In the genomic region with DNA sequence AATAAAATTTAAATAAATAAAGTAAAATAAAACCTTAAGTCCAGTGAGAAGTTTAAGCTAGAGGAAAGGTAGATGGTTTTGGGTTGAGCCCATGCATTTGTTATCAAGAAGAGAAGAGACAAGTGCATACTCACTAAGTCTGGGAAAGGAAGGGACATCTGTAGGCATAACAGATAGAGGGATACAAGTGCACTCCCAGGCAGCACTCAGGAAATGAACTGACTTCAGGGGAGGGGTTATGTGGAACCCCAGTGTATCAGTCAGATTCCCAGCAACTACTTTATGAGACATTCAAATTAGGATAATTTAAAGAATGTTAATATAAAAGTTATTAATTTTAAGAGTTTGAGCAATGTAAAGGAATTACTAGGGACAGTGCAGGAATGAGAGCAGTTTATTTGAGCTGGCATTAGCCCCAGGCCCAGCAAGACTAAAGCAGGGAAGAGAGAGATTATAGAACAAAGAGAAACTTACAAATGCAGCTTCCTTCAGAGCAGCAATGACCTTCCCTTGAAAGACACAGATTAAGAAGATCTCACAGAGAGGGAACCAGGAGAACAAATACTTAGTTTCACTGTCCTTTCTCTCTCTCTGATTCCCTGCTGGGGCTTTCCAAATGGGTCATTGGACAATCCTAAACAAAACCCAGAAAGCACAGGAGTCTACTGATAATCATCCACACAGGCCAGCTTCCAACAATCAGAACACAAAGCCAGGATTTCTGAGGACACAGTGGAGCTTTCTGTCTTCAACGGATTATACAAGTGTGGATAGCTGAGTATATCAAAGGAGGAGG, we compare ENCODE assay signal across 25 cellular contexts.
A peak's percentile ranks its signal among the peaks of the same experiment; 100 is the strongest.
DNase-seq lines count a peak whose midpoint lies in the region; ATAC-seq and TF ChIP-seq lines count a peak whose summit lies in the region.
"Had no signal": no experiment of that assay in that cellular context is flagged by ENCODE, and none has a peak within 500 bp of the region (broad histone marks: within the 10 kb centered on the region; RNA-seq: fewer than 3 reads in every experiment).

No MANE protein-coding gene starts in this region.

- H3K27ac ChIP-seq in SK-N-SH (ENCODE audit: low read depth in 2 of 2, low read length in 1 of 2) = no peak overlapping the region
- peak overlapping the region; percentile 59 for H3K27ac ChIP-seq in caudate nucleus (ENCODE audit: low read depth, low read length)
- H3K27ac ChIP-seq: BLaER1 treated with 17β-estradiol and CSF1 and Interleukin-3, amounts not matched to agents 10 nM and 100 nM; gastroesophageal sphincter; lower lobe of right lung; thyroid gland; WERI-Rb-1 had no signal

- WGBS in SK-N-SH (ENCODE audit: low lambda C conversion rate) = 69% methylated on average over 1 of the region's 1 CpG

- TF ChIP-seq RAD21 in SK-N-SH (IDR thresholded peaks at IDR 0.05; ENCODE audit: low read length) = no peak

- H3K9me2 ChIP-seq in SK-N-SH = no peaks in the 10 kb centered on the region

- POLR2A ChIA-PET in SK-N-SH (lab: Yijun Ruan, JAX) = no interaction called here
- POLR2A ChIA-PET in activated CD8-positive, alpha-beta T cell treated with anti-CD3 and anti-CD28 coated beads, Interleukin-2, amount 10 ng/mL, durations not matched to agents 7 days and 5 days (lab: Charles Lee) = no interaction called here

- H3K27me3 Mint-ChIP-seq in activated naive CD4-positive, alpha-beta T cell treated with anti-CD3 and anti-CD28 coated beads, Interleukin-2, amount 10 ng/mL, durations not matched to agents 7 days and 5 days = no peaks in the 10 kb centered on the region
- H3K27me3 Mint-ChIP-seq in activated CD8-positive, alpha-beta T cell treated with anti-CD3 and anti-CD28 coated beads, Interleukin-2, amount 10 ng/mL, durations not matched to agents 7 days and 5 days (ENCODE audit: low read depth) = no peaks in the 10 kb centered on the region
- H3K27me3 Mint-ChIP-seq: activated CD4-positive, alpha-beta memory T cell treated with anti-CD3 and anti-CD28 coated beads, Interleukin-2, amount 10 ng/mL, durations not matched to agents 7 days and 5 days; dendritic cell treated with granulocyte-macrophage colony-stimulating factor and Interleukin-4, amounts not matched to agents 40 ng/mL and 50 ng/mL, for 4 days; progenitor cell of endocrine pancreas; T-helper 17 cell had no signal

- H4K20me1 ChIP-seq in SK-N-SH (ENCODE audit: insufficient read depth) = no peaks in the 10 kb centered on the region
- H4K20me1 ChIP-seq: BLaER1 treated with 17β-estradiol and CSF1 and Interleukin-3, amounts not matched to agents 10 nM and 100 nM had no signal

- H3K9me3 Mint-ChIP-seq in activated naive CD4-positive, alpha-beta T cell treated with anti-CD3 and anti-CD28 coated beads, Interleukin-2, amount 10 ng/mL, durations not matched to agents 7 days and 5 days = no peaks in the 10 kb centered on the region
- H3K9me3 Mint-ChIP-seq in activated CD8-positive, alpha-beta T cell treated with anti-CD3 and anti-CD28 coated beads, Interleukin-2, amount 10 ng/mL, durations not matched to agents 7 days and 5 days (ENCODE audit: insufficient read depth) = no peaks in the 10 kb centered on the region
- H3K9me3 Mint-ChIP-seq: activated CD4-positive, alpha-beta memory T cell treated with anti-CD3 and anti-CD28 coated beads, Interleukin-2, amount 10 ng/mL, durations not matched to agents 7 days and 5 days; dendritic cell treated with granulocyte-macrophage colony-stimulating factor and Interleukin-4, amounts not matched to agents 40 ng/mL and 50 ng/mL, for 4 days had no signal

- H3K79me2 ChIP-seq in SK-N-SH (ENCODE audit: insufficient read depth) = no peaks in the 10 kb centered on the region

- no peak for TF ChIP-seq CTCF in SK-N-SH (IDR thresholded peaks at IDR 0.05)

- H3K36me3 Mint-ChIP-seq in activated naive CD4-positive, alpha-beta T cell treated with anti-CD3 and anti-CD28 coated beads, Interleukin-2, amount 10 ng/mL, durations not matched to agents 7 days and 5 days = no peaks in the 10 kb centered on the region
- no peaks in the 10 kb centered on the region for H3K36me3 Mint-ChIP-seq in activated CD8-positive, alpha-beta T cell treated with anti-CD3 and anti-CD28 coated beads, Interleukin-2, amount 10 ng/mL, durations not matched to agents 7 days and 5 days (ENCODE audit: low read depth)
- H3K36me3 Mint-ChIP-seq: activated naive CD4-positive, alpha-beta T cell treated with anti-CD3 and anti-CD28 coated beads, Interleukin-2, amount 50 U/mL, for 72 hours; immature natural killer cell; natural killer cell had no signal

- no peak for DNase-seq in SK-N-SH
- peak in 21 of 61 donors; percentile 8 to 53 (median 21) for DNase-seq in caudate nucleus (lab: John Stamatoyannopoulos, UW)
- DNase-seq in iPS-NIHi7 (ENCODE audit: extremely low spot score) = peak; percentile 33
- peak; percentile 84 for DNase-seq in superior temporal gyrus (ENCODE audit: extremely low spot score)
- no peak for DNase-seq in activated naive CD4-positive, alpha-beta T cell treated with anti-CD3 and anti-CD28 coated beads, Interleukin-2, amount 10 ng/mL, durations not matched to agents 7 days and 5 days
- DNase-seq in activated CD8-positive, alpha-beta T cell treated with anti-CD3 and anti-CD28 coated beads, Interleukin-2, amount 10 ng/mL, durations not matched to agents 7 days and 5 days = no peak
- DNase-seq: 8988T; activated CD4-positive, alpha-beta memory T cell treated with anti-CD3 and anti-CD28 coated beads, Interleukin-2, amount 10 ng/mL, durations not matched to agents 7 days and 5 days; activated T-cell treated with anti-CD3 and anti-CD28 coated beads, Interleukin-2, amount 50 U/mL, for 48 hours; immature natural killer cell; lower lobe of right lung; natural killer cell; NCI-H1930; stimulated activated CD8-positive, alpha-beta memory T cell treated with anti-CD3 and anti-CD28 coated beads, Interleukin-4, amount 100 ng/mL, for 48 hours; T-helper 17 cell; thyroid gland; WERI-Rb-1 had no signal

- H3F3A ChIP-seq in SK-N-SH (replicated peaks; ENCODE audit: insufficient read depth) = no peaks in the 10 kb centered on the region

- ATAC-seq in SK-N-SH treated with all-trans-retinoic acid at 6 μM for 48 hours (no peak; the same call in 2 of the 3 replicates), GM21619 (IDR thresholded peaks at IDR 0.05; ENCODE audit: unreplicated experiment) (no peak)
- ATAC-seq in activated CD8-positive, alpha-beta T cell treated with anti-CD3 and anti-CD28 coated beads, Interleukin-2, amount 10 ng/mL, durations not matched to agents 7 days and 5 days = no peak
- ATAC-seq: activated naive CD4-positive, alpha-beta T cell treated with anti-CD3 and anti-CD28 coated beads, Interleukin-2, amount 50 U/mL, for 72 hours; gastroesophageal sphincter; HepG2; lower lobe of right lung; natural killer cell; T-helper 17 cell had no signal

- H3K4me3 ChIP-seq in SK-N-SH (ENCODE audit: low read depth in 2 of 2, low read length in 1 of 2) = no peak overlapping the region
- H3K4me3 ChIP-seq: BLaER1 treated with 17β-estradiol and CSF1 and Interleukin-3, amounts not matched to agents 10 nM and 100 nM; gastroesophageal sphincter; lower lobe of right lung; thyroid gland had no signal

- H3K4me1 ChIP-seq in SK-N-SH (ENCODE audit: control insufficient read depth in 1 of 2, insufficient read depth in 2 of 2, low read depth in 1 of 2, low read length in 1 of 2) = no peaks in the 10 kb centered on the region; a peak in 1 of 4 replicates
- H3K4me1 ChIP-seq: BLaER1 treated with 17β-estradiol and CSF1 and Interleukin-3, amounts not matched to agents 10 nM and 100 nM; gastroesophageal sphincter; lower lobe of right lung; thyroid gland had no signal

- CTCF ChIA-PET in SK-N-SH (lab: Yijun Ruan, JAX) = no interaction called here
- CTCF ChIA-PET in activated naive CD4-positive, alpha-beta T cell treated with anti-CD3 and anti-CD28 coated beads, Interleukin-2, amount 10 ng/mL, durations not matched to agents 7 days and 5 days (lab: Charles Lee) = no interaction called here
- CTCF ChIA-PET in activated CD8-positive, alpha-beta T cell treated with anti-CD3 and anti-CD28 coated beads, Interleukin-2, amount 10 ng/mL, durations not matched to agents 7 days and 5 days (lab: Charles Lee) = no interaction called here

- H3K9ac ChIP-seq in SK-N-SH = no peak overlapping the region
- H3K9ac ChIP-seq: BLaER1 treated with 17β-estradiol and CSF1 and Interleukin-3, amounts not matched to agents 10 nM and 100 nM had no signal

- H3K36me3 ChIP-seq in SK-N-SH (replicated peaks in 1 of 2; ENCODE audit: control insufficient read depth in 1 of 2, insufficient read depth in 2 of 2, low read length in 1 of 2) = peaks cover 0 to 4% of the 10 kb centered on the region in 2 experiments
- H3K36me3 ChIP-seq: BLaER1 treated with 17β-estradiol and CSF1 and Interleukin-3, amounts not matched to agents 10 nM and 100 nM; gastroesophageal sphincter; lower lobe of right lung; thyroid gland; WERI-Rb-1 had no signal

- H3K4me2 ChIP-seq in SK-N-SH = no peak overlapping the region
- H3K4me2 ChIP-seq: BLaER1 treated with 17β-estradiol and CSF1 and Interleukin-3, amounts not matched to agents 10 nM and 100 nM had no signal

- H3K4me1 Mint-ChIP-seq in activated naive CD4-positive, alpha-beta T cell treated with anti-CD3 and anti-CD28 coated beads, Interleukin-2, amount 10 ng/mL, durations not matched to agents 7 days and 5 days = no peaks in the 10 kb centered on the region
- H3K4me1 Mint-ChIP-seq in activated CD8-positive, alpha-beta T cell treated with anti-CD3 and anti-CD28 coated beads, Interleukin-2, amount 10 ng/mL, durations not matched to agents 7 days and 5 days (ENCODE audit: low read depth) = no peaks in the 10 kb centered on the region
- H3K4me1 Mint-ChIP-seq: activated CD4-positive, alpha-beta memory T cell treated with anti-CD3 and anti-CD28 coated beads, Interleukin-2, amount 10 ng/mL, durations not matched to agents 7 days and 5 days; immature natural killer cell; natural killer cell; T-helper 17 cell had no signal

- H3K9me3 ChIP-seq in SK-N-SH = peaks cover 6% of the 10 kb centered on the region; the same call in 1 of the 2 replicates
- H3K9me3 ChIP-seq: gastroesophageal sphincter, lower lobe of right lung, thyroid gland had no signal

- no peak for TF ChIP-seq EP300 in SK-N-SH (IDR thresholded peaks at IDR 0.05; ENCODE audit: borderline replicate concordance in 1 of 2, low read depth in 1 of 2, low read length in 1 of 2)

- 0 out of 2 replicates have a peak overlapping the region, but pooled peaks have one; percentile 11 for H2AFZ ChIP-seq in SK-N-SH (ENCODE audit: low read depth)

- no peak overlapping the region for H3K4me3 Mint-ChIP-seq in activated naive CD4-positive, alpha-beta T cell treated with anti-CD3 and anti-CD28 coated beads, Interleukin-2, amount 10 ng/mL, durations not matched to agents 7 days and 5 days
- no peak overlapping the region for H3K4me3 Mint-ChIP-seq in activated CD8-positive, alpha-beta T cell treated with anti-CD3 and anti-CD28 coated beads, Interleukin-2, amount 10 ng/mL, durations not matched to agents 7 days and 5 days
- H3K4me3 Mint-ChIP-seq: activated CD4-positive, alpha-beta memory T cell treated with anti-CD3 and anti-CD28 coated beads, Interleukin-2, amount 10 ng/mL, durations not matched to agents 7 days and 5 days; dendritic cell treated with granulocyte-macrophage colony-stimulating factor and Interleukin-4, amounts not matched to agents 40 ng/mL and 50 ng/mL, for 4 days; immature natural killer cell; natural killer cell; T-helper 17 cell had no signal

- no peak overlapping the region for H3K27ac Mint-ChIP-seq in activated naive CD4-positive, alpha-beta T cell treated with anti-CD3 and anti-CD28 coated beads, Interleukin-2, amount 10 ng/mL, durations not matched to agents 7 days and 5 days
- no peak overlapping the region for H3K27ac Mint-ChIP-seq in activated CD8-positive, alpha-beta T cell treated with anti-CD3 and anti-CD28 coated beads, Interleukin-2, amount 10 ng/mL, durations not matched to agents 7 days and 5 days
- H3K27ac Mint-ChIP-seq: activated CD4-positive, alpha-beta memory T cell treated with anti-CD3 and anti-CD28 coated beads, Interleukin-2, amount 10 ng/mL, durations not matched to agents 7 days and 5 days; activated naive CD4-positive, alpha-beta T cell treated with anti-CD3 and anti-CD28 coated beads, Interleukin-2, amount 50 U/mL, for 72 hours; dendritic cell treated with granulocyte-macrophage colony-stimulating factor and Interleukin-4, amounts not matched to agents 40 ng/mL and 50 ng/mL, for 4 days; immature natural killer cell; natural killer cell; progenitor cell of endocrine pancreas; T-helper 17 cell had no signal

- no peaks in the 10 kb centered on the region for H3K27me3 ChIP-seq in SK-N-SH (ENCODE audit: insufficient read depth)
- H3K27me3 ChIP-seq: BLaER1 treated with 17β-estradiol and CSF1 and Interleukin-3, amounts not matched to agents 10 nM and 100 nM; gastroesophageal sphincter; thyroid gland had no signal

Comparison
In these comparisons a context has a peak if more than half of its experiments do, and no peak if none do; other contexts are left out.
1. DNase-seq: peak in iPS-NIHi7 (single experiment) and superior temporal gyrus (single experiment); none in SK-N-SH (single experiment), activated naive CD4-positive, alpha-beta T cell treated with anti-CD3 and anti-CD28 coated beads, Interleukin-2, amount 10 ng/mL, durations not matched to agents 7 days and 5 days (single experiment) and activated CD8-positive, alpha-beta T cell treated with anti-CD3 and anti-CD28 coated beads, Interleukin-2, amount 10 ng/mL, durations not matched to agents 7 days and 5 days (single experiment).